ENCODE assay signal across 1 cellular context in genomic region chr4:186749611-186750281, GRCh38.
TF ChIP-seq lines count a peak whose summit lies in the region.

No MANE protein-coding gene starts in this region.

TF ChIP-seq in HepG2, 621 proteins besides CTCF, POLR2A, EP300 and RAD21 (continued from another document and continues in another):
- TF ChIP-seq GRHL1 (CRISPR knock-in tag; conservative IDR thresholded peaks at IDR 0.05) (no peak), PBX2 (CRISPR knock-in tag; IDR thresholded peaks at IDR 0.05) (no peak), ZNF207 (IDR thresholded peaks at IDR 0.05; ENCODE audit: borderline replicate concordance) (no peak), ZNF781 (CRISPR knock-in tag; IDR thresholded peaks at IDR 0.05; ENCODE audit: borderline replicate concordance, not compliant biosample characterization) (no peak), SNRNP70 (IDR thresholded peaks at IDR 0.05; ENCODE audit: low read depth, low read length) (no peak), ZFY (CRISPR knock-in tag; IDR thresholded peaks at IDR 0.05) (peak; percentile 50; the same call in 1 of the 2 replicates), BHLHE40 (IDR thresholded peaks at IDR 0.05; ENCODE audit: low read length) (no peak), ZNF333 (CRISPR knock-in tag; IDR thresholded peaks at IDR 0.05; ENCODE audit: borderline replicate concordance) (no peak), RBFOX2 (IDR thresholded peaks at IDR 0.05; ENCODE audit: low read depth, low read length) (no peak), USF2 (IDR thresholded peaks at IDR 0.05; ENCODE audit: low read depth, low read length) (no peak), USF2 (CRISPR knock-in tag; IDR thresholded peaks at IDR 0.05; ENCODE audit: borderline replicate concordance) (no peak), ZFX (CRISPR knock-in tag; IDR thresholded peaks at IDR 0.05; ENCODE audit: low read depth) (peak; percentile 32; the same call in 1 of the 2 replicates), ZNF782 (CRISPR knock-in tag; IDR thresholded peaks at IDR 0.05; ENCODE audit: borderline replicate concordance) (0 out of 2 replicates have a peak, but pooled peaks have one; percentile 49), ZNF367 (CRISPR knock-in tag; IDR thresholded peaks at IDR 0.05; ENCODE audit: borderline replicate concordance) (no peak), ZNF281 (CRISPR knock-in tag; IDR thresholded peaks at IDR 0.05; ENCODE audit: borderline replicate concordance) (peak; percentile 40; the same call in 1 of the 2 replicates), THYN1 (CRISPR knock-in tag; IDR thresholded peaks at IDR 0.05; ENCODE audit: borderline replicate concordance, low read depth) (no peak), TAF1 (CRISPR knock-in tag; IDR thresholded peaks at IDR 0.05) (peak; percentile 13; the same call in 1 of the 2 replicates), NFE2 (CRISPR knock-in tag; IDR thresholded peaks at IDR 0.05) (no peak), TP53 (CRISPR knock-in tag; conservative IDR thresholded peaks at IDR 0.05) (no peak; the same call in 1 of the 2 replicates), KDM2A (CRISPR knock-in tag; IDR thresholded peaks at IDR 0.05; ENCODE audit: borderline replicate concordance, low read depth) (0 out of 2 replicates have a peak, but pooled peaks have one; percentile 19), ZNF20 (CRISPR knock-in tag; IDR thresholded peaks at IDR 0.05) (no peak), SMAD9 (CRISPR knock-in tag; IDR thresholded peaks at IDR 0.05) (no peak), ZFYVE20 (CRISPR knock-in tag; IDR thresholded peaks at IDR 0.05; ENCODE audit: borderline replicate concordance, low read depth) (no peak), SMC3 (IDR thresholded peaks at IDR 0.05; ENCODE audit: low read length) (no peak), ZNF343 (CRISPR knock-in tag; IDR thresholded peaks at IDR 0.05) (no peak), TRIM22 (IDR thresholded peaks at IDR 0.05) (no peak), NR1H2 (CRISPR knock-in tag; IDR thresholded peaks at IDR 0.05; ENCODE audit: borderline replicate concordance, low read depth) (no peak), GLMP (CRISPR knock-in tag; IDR thresholded peaks at IDR 0.05; ENCODE audit: borderline replicate concordance) (no peak), FIP1L1 (IDR thresholded peaks at IDR 0.05; ENCODE audit: borderline replicate concordance, insufficient read depth, low read depth, low read length) (no peak), SP4 (CRISPR knock-in tag; IDR thresholded peaks at IDR 0.05) (no peak), DR1 (CRISPR knock-in tag; IDR thresholded peaks at IDR 0.05) (no peak), ZBTB7A (CRISPR knock-in tag; IDR thresholded peaks at IDR 0.05) (no peak), NFRKB (IDR thresholded peaks at IDR 0.05) (no peak), JDP2 (CRISPR knock-in tag; IDR thresholded peaks at IDR 0.05; ENCODE audit: borderline replicate concordance) (no peak), TFDP1 (CRISPR knock-in tag; IDR thresholded peaks at IDR 0.05; ENCODE audit: borderline replicate concordance) (peak; percentile 25; the same call in 1 of the 2 replicates), PCBP1 (IDR thresholded peaks at IDR 0.05; ENCODE audit: borderline replicate concordance, low read depth, low read length) (no peak), ZNF382 (CRISPR knock-in tag; IDR thresholded peaks at IDR 0.05; ENCODE audit: borderline replicate concordance) (no peak), SKI (IDR thresholded peaks at IDR 0.05; ENCODE audit: partially characterized antibody) (no peak), CHD4 (IDR thresholded peaks at IDR 0.05; ENCODE audit: borderline replicate concordance, low read length) (no peak), NCOA2 (CRISPR knock-in tag; IDR thresholded peaks at IDR 0.05) (peak; percentile 32; the same call in 1 of the 2 replicates), ISX (CRISPR knock-in tag; conservative IDR thresholded peaks at IDR 0.05) (no peak), ZNF589 (CRISPR knock-in tag; conservative IDR thresholded peaks at IDR 0.05) (no peak), ZNF768 (CRISPR knock-in tag; IDR thresholded peaks at IDR 0.05) (no peak), TRIM24 (CRISPR knock-in tag; IDR thresholded peaks at IDR 0.05) (no peak), CBX2 (IDR thresholded peaks at IDR 0.05; ENCODE audit: low read depth, low read length) (no peak), CBX2 (CRISPR knock-in tag; IDR thresholded peaks at IDR 0.05; ENCODE audit: low read depth) (no peak), DMAP1 (CRISPR knock-in tag; IDR thresholded peaks at IDR 0.05) (no peak), MYPOP (CRISPR knock-in tag; IDR thresholded peaks at IDR 0.05) (no peak), PHF21A (CRISPR knock-in tag; IDR thresholded peaks at IDR 0.05) (no peak; the same call in 1 of the 2 replicates), ZBTB20 (CRISPR knock-in tag; IDR thresholded peaks at IDR 0.05; ENCODE audit: borderline replicate concordance, low read depth) (no peak), AFF4 (CRISPR knock-in tag; IDR thresholded peaks at IDR 0.05) (no peak), PHF8 (CRISPR knock-in tag; IDR thresholded peaks at IDR 0.05) (0 out of 2 replicates have a peak, but pooled peaks have one; percentile 18), PCBP2 (optimal IDR thresholded peaks at IDR 0.05; ENCODE audit: low read depth, low read length, poor library complexity, severe bottlenecking) (no peak)
